ENCODE assay signal across 8 cellular contexts in the genomic region with DNA sequence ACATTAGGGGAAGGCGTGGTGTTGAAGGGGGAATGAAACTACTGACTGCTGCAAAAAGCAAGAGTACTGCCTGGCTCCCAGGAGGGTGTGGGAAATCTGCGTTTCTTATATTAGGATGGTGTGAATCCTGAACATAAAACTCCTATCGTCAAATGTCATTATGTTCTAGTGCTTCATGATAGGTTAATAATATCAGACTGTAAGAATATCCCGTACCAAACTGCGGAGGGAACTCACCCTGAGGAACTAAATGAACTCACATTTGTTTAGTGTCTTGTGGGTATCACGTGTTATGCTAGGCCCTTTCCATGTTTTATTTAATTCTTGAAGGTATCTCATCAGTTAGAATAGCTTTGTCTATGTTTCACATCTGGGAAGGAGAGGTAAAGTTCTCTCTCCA.
"Had no signal": no experiment of that assay in that cellular context is flagged by ENCODE, and none has a peak within 500 bp of the region (broad histone marks: within the 10 kb centered on the region; RNA-seq: fewer than 3 reads in every experiment).

No MANE protein-coding gene starts in this region.

- ATAC-seq: GM12878 had no signal

- H3K4me3 ChIP-seq: GM12878 had no signal

- DNase-seq: GDM1, GF-D8 had no signal

- FAIRE-seq: G401.6, GM12878, GM12891, GM12892, GM18507, GM19239 had no signal
